ENCODE assay signal across 7 cellular contexts in the genomic region with DNA sequence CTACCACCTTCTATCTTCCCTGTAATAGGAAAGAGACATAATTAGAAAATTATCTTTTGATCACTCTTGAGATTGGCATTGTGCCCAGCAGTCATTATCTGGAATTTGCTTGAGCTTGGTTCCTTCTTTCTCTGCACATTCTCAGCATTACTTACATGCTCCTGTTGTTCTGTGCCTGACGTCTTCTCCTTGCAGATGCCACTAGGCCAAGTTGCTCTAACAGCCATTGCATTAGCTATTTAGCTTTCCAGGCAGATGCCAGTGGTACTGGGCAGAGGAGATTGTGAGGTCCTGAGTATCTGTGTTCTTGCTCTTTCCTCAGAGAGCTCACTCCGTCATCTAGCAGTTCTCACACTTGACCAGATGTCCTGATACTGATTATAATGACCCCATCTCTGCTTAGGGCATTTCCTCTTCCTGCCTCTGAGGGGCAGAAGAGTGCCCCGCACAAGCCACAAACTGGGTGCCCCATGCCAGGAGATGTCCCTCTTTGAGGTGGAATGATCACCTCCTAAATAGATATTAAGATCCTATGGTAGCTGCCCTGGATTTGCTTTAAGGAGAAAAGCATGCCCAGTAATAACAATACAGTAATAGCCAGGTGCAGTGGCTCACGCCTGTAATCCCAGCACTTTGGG. TPM values are rescaled to one million over a fixed set of nuclear protein-coding genes. Genes with fewer than 3 reads are reported as not detected.
DNase-seq lines count a peak whose midpoint lies in the region; ATAC-seq, FAIRE-seq and TF ChIP-seq lines count a peak whose summit lies in the region.
"Had no signal": no experiment of that assay in that cellular context is flagged by ENCODE, and none has a peak within 500 bp of the region (broad histone marks: within the 10 kb centered on the region; RNA-seq: fewer than 3 reads in every experiment).

No MANE protein-coding gene starts in this region.

- peaks cover under 1 to 5% of the 10 kb centered on the region in 2 experiments; a peak in 4 of 5 replicates for H3K4me1 ChIP-seq in K562 (replicated peaks in 1 of 2; ENCODE audit: control insufficient read depth in 2 of 2, insufficient read depth in 2 of 2, low read length in 2 of 2)
- peaks cover 8 to 25% (median 10%) of the 10 kb centered on the region in 4 donors for H3K4me1 ChIP-seq in upper lobe of left lung
- H3K4me1 ChIP-seq: SJSA1 had no signal

- no peak for FAIRE-seq in K562 (lab: Jason Lieb, UNC)

- TF ChIP-seq POLR2A in K562 (conservative IDR thresholded peaks at IDR 0.05) (no peak), upper lobe of left lung (IDR thresholded peaks at IDR 0.05) (no peak)

- peaks cover 4% of the 10 kb centered on the region for H3K36me3 Mint-ChIP-seq in activated naive CD8-positive, alpha-beta T cell
- peaks cover 25% of the 10 kb centered on the region for H3K36me3 Mint-ChIP-seq in activated naive CD8-positive, alpha-beta T cell treated with anti-CD3 and anti-CD28 coated beads, Interleukin-2, amount 50 U/mL, for 24 hours (ENCODE audit: low read depth)

- no peaks in the 10 kb centered on the region for H3K79me2 ChIP-seq in K562 (ENCODE audit: control insufficient read depth, insufficient read depth, low read length)

- H3K27me3 Mint-ChIP-seq in activated naive CD8-positive, alpha-beta T cell: no peaks in the 10 kb centered on the region
- H3K27me3 Mint-ChIP-seq in activated naive CD8-positive, alpha-beta T cell treated with anti-CD3 and anti-CD28 coated beads, Interleukin-2, amount 50 U/mL, for 24 hours: no peaks in the 10 kb centered on the region

- H3K9me1 ChIP-seq in K562 (ENCODE audit: control insufficient read depth, insufficient read depth, low read length): peaks cover 7% of the 10 kb centered on the region

- TF ChIP-seq CTCF in K562 (IDR thresholded peaks at IDR 0.05 in 2 of 3, conservative IDR thresholded peaks at IDR 0.05 in 1 of 3; ENCODE audit: insufficient read depth in 2 of 3, low read depth in 1 of 3, low read length in 3 of 3) (peak; percentile 42 to 61 (median 51)), upper lobe of left lung (IDR thresholded peaks at IDR 0.05) (peak in 1 of 6 experiments; percentile 14)

- peak overlapping the region; percentile 61 for H3K27ac Mint-ChIP-seq in activated naive CD8-positive, alpha-beta T cell
- no peak overlapping the region for H3K27ac Mint-ChIP-seq in activated naive CD8-positive, alpha-beta T cell treated with anti-CD3 and anti-CD28 coated beads, Interleukin-2, amount 50 U/mL, for 24 hours

- no TSS peak for BruUV-seq in K562 (replicated peaks; lab: Mats Ljungman, UMichigan)

- no peak overlapping the region for H3K4me3 Mint-ChIP-seq in activated naive CD8-positive, alpha-beta T cell
- H3K4me3 Mint-ChIP-seq in activated naive CD8-positive, alpha-beta T cell treated with anti-CD3 and anti-CD28 coated beads, Interleukin-2, amount 50 U/mL, for 24 hours: no peak overlapping the region

- no peak overlapping the region for H3K4me3 ChIP-seq in K562
- no peak overlapping the region for H3K4me3 ChIP-seq in upper lobe of left lung
- H3K4me3 ChIP-seq: SJSA1 had no signal

- in situ Hi-C loops in K562 (cut with MboI): no loop called here

- H3K4me1 Mint-ChIP-seq in activated naive CD8-positive, alpha-beta T cell (ENCODE audit: low read depth): peaks cover 57% of the 10 kb centered on the region
- peaks cover 40% of the 10 kb centered on the region for H3K4me1 Mint-ChIP-seq in activated naive CD8-positive, alpha-beta T cell treated with anti-CD3 and anti-CD28 coated beads, Interleukin-2, amount 50 U/mL, for 24 hours

- TF ChIP-seq EP300 in K562 (IDR thresholded peaks at IDR 0.05; ENCODE audit: low read length) (no peak), upper lobe of left lung (IDR thresholded peaks at IDR 0.05) (no peak)

- no peak overlapping the region for H2AFZ ChIP-seq in K562 (ENCODE audit: low read depth, low read length)

- H3K9me3 Mint-ChIP-seq in activated naive CD8-positive, alpha-beta T cell (ENCODE audit: low read depth): no peaks in the 10 kb centered on the region
- H3K9me3 Mint-ChIP-seq in activated naive CD8-positive, alpha-beta T cell treated with anti-CD3 and anti-CD28 coated beads, Interleukin-2, amount 50 U/mL, for 24 hours: no peaks in the 10 kb centered on the region

- no peak for ATAC-seq in activated naive CD8-positive, alpha-beta T cell treated with anti-CD3 and anti-CD28 coated beads, Interleukin-2, amount 50 U/mL, for 24 hours
- peak; percentile 75 for ATAC-seq in K562
- no peak for ATAC-seq in upper lobe of left lung (ENCODE audit: low FRiP score in 2 of 2)

- peaks cover 80% of the 10 kb centered on the region for H3K36me3 ChIP-seq in K562 (ENCODE audit: control insufficient read depth, insufficient read depth, low read length)
- H3K36me3 ChIP-seq in upper lobe of left lung: peaks cover 38 to 96% (median 80%) of the 10 kb centered on the region in 4 donors

- no peak overlapping the region for H3K4me2 ChIP-seq in K562 (ENCODE audit: insufficient read depth, low read length)

- TF ChIP-seq RAD21 in K562 (CRISPR knock-in tag; conservative IDR thresholded peaks at IDR 0.05 in 1 of 2, IDR thresholded peaks at IDR 0.05 in 1 of 2): peak in 1 of 2 experiments; percentile 13; a peak in 1 of 4 replicates

- POLR2A ChIA-PET in K562 (lab: Yijun Ruan, JAX): interaction anchor here (0.8 to 1.4 kb wide), 3 partner anchors 13 to 194 kb away, joined by 3 to 4 read pairs (median 3); no protein-coding TSS in a partner anchor

- no peak for DNase-seq in activated naive CD8-positive, alpha-beta T cell treated with anti-CD3 and anti-CD28 coated beads, Interleukin-2, amount 50 U/mL, for 24 hours
- DNase-seq in K562 (ENCODE audit: extremely low read depth in 1 of 4, low spot score in 3 of 4) (peak in 2 of 4 experiments; percentile 30 to 49), superior temporal gyrus (ENCODE audit: extremely low spot score) (peak; percentile 56), dermis blood vessel endothelial cell (no peak), upper lobe of left lung (no peak)

- H3K9ac ChIP-seq in K562 (ENCODE audit: insufficient read depth in 1 of 2, low read depth in 2 of 2, low read length in 2 of 2): no peak overlapping the region

- WGBS in K562 (ENCODE audit: insufficient coverage, low coverage, missing lambda C conversion rate): 68% methylated on average over 4 of the region's 4 CpGs
- 68 to 86% methylated on average over 4 of the region's 4 CpGs for WGBS in upper lobe of left lung, 2 donors

- CTCF ChIA-PET in K562 (lab: Yijun Ruan, JAX; ENCODE audit: low intra/inter-chr PET ratio): no interaction called here

- no peaks in the 10 kb centered on the region for H3K9me3 ChIP-seq in K562 (replicated peaks; ENCODE audit: control insufficient read depth, insufficient read depth, low read depth, low read length)
- H3K9me3 ChIP-seq in upper lobe of left lung: no peaks in the 10 kb centered on the region
- H3K9me3 ChIP-seq: SJSA1 had no signal

- H3K27me3 ChIP-seq in K562 (ENCODE audit: control insufficient read depth in 2 of 2, insufficient read depth in 2 of 2, low read length in 2 of 2): no peaks in the 10 kb centered on the region
- no peaks in the 10 kb centered on the region for H3K27me3 ChIP-seq in upper lobe of left lung
- H3K27me3 ChIP-seq: SJSA1 had no signal

- intact Hi-C loops in K562 (cut with micrococcal nuclease): no loop called here

- H4K20me1 ChIP-seq in K562 (replicated peaks; ENCODE audit: control insufficient read depth, insufficient read depth, low read length): no peaks in the 10 kb centered on the region

- no peak overlapping the region for H3K27ac ChIP-seq in K562 (ENCODE audit: extremely low read depth, low read depth, low read length)
- H3K27ac ChIP-seq in upper lobe of left lung: peak overlapping the region in 1 of 4 donors; percentile 55
- H3K27ac ChIP-seq: SJSA1 had no signal

RNA-seq across cellular contexts. Expression of a gene that starts 30.7 kb away (rescaled TPM):
- 36.7 and 76.2 TPM in 2 replicates for total RNA-seq in K562 (2011; cell fraction: chromatin; rRNA removed; ENCODE audit: low replicate concordance)
- total RNA-seq in K562 (2011; cell fraction: nucleolus; rRNA removed): 31.7 and 34.5 TPM in 2 replicates
- 30.6 and 40.3 TPM in 2 replicates for total RNA-seq in K562 (2011; cell fraction: nucleoplasm; rRNA removed)
- total RNA-seq in K562 (2014; rRNA removed): 7.4 and 11.1 TPM in 2 replicates
- 5.9 and 6.9 TPM in 2 replicates for total RNA-seq in K562 (2014; rRNA removed; fragmentation: Illumina TruSeq; extraction: Trizol)
- total RNA-seq in K562 (2015; rRNA removed; fragmentation: Illumina TruSeq; extraction: Trizol): 10.7 and 11.3 TPM in 2 replicates
- total RNA-seq in K562 (2021): 30.3 and 30.4 TPM in 2 replicates
- polyA plus RNA-seq in K562 (2011; rRNA removed): 8.2 and 13.2 TPM in 2 replicates
- 10.8 and 17.1 TPM in 2 replicates for polyA plus RNA-seq in K562 (2011; cell fraction: cytosol; rRNA removed)
- 11.1 and 18.2 TPM in 2 replicates for polyA plus RNA-seq in K562 (2011; cell fraction: nucleus; rRNA removed)
- polyA plus RNA-seq in K562 (2012): 16.3 and 23.1 TPM in 2 replicates
- polyA plus RNA-seq in K562 (2014; fragmentation: Illumina TruSeq; extraction: Trizol): 25.0 and 26.7 TPM in 2 replicates
- polyA plus RNA-seq in K562 (2014; fragmentation: Nextera tagmentation; extraction: Ambion mirVana): 1 to 10 TPM; 3.6 to 5.7 TPM
- polyA plus RNA-seq in K562 (2014; rRNA removed): 14.1 and 14.2 TPM in 2 replicates
- polyA minus RNA-seq in K562 (2011; rRNA and poly(A)+ RNA removed): 23.5 and 26.8 TPM in 2 replicates
- polyA minus RNA-seq in K562 (2011; cell fraction: cytosol; rRNA and poly(A)+ RNA removed): 27.3 and 29.4 TPM in 2 replicates
- 11.3 and 15.9 TPM in 2 replicates for polyA minus RNA-seq in K562 (2011; cell fraction: nucleus; rRNA and poly(A)+ RNA removed)
- total RNA-seq in dermis blood vessel endothelial cell: 21.6 and 35.4 TPM in 2 replicates
- 10 to 100 TPM; 33.8 to 81.8 (median 50.7) TPM for total RNA-seq in upper lobe of left lung

RNA-seq across cellular contexts. Expression of a gene that starts 31.1 kb away (rescaled TPM):
- total RNA-seq in K562 (2011; cell fraction: chromatin; rRNA removed; ENCODE audit: low replicate concordance): 16.0 and 39.3 TPM in 2 replicates
- 22.9 and 32.4 TPM in 2 replicates for total RNA-seq in K562 (2011; cell fraction: nucleolus; rRNA removed)
- 20.5 and 21.6 TPM in 2 replicates for total RNA-seq in K562 (2011; cell fraction: nucleoplasm; rRNA removed)
- total RNA-seq in K562 (2014; rRNA removed) (11.8 and 12.2 TPM in 2 replicates), K562 (2014; rRNA removed; fragmentation: Illumina TruSeq; extraction: Trizol) (7.3 and 7.4 TPM in 2 replicates), K562 (2015; rRNA removed; fragmentation: Illumina TruSeq; extraction: Trizol) (12.8 and 14.1 TPM in 2 replicates), K562 (2021) (17.4 and 18.4 TPM in 2 replicates), dermis blood vessel endothelial cell (7.9 and 8.7 TPM in 2 replicates), upper lobe of left lung (10 to 100 TPM in 3 of 6 donors, 1 to 10 TPM in 3; 5.3 to 17.2 (median 10.5) TPM)
- polyA plus RNA-seq in K562 (2011; rRNA removed) (4.5 and 7.6 TPM in 2 replicates), K562 (2014; fragmentation: Illumina TruSeq; extraction: Trizol) (7.4 and 10.8 TPM in 2 replicates), K562 (2014; fragmentation: Nextera tagmentation; extraction: Ambion mirVana) (under 1 TPM; 0.15 to 0.38 TPM), K562 (2014; rRNA removed) (7.0 and 10.0 TPM in 2 replicates)
- 5.7 and 12.0 TPM in 2 replicates for polyA plus RNA-seq in K562 (2011; cell fraction: cytosol; rRNA removed)
- 13.3 and 21.7 TPM in 2 replicates for polyA plus RNA-seq in K562 (2011; cell fraction: nucleus; rRNA removed)
- polyA plus RNA-seq in K562 (2012): 8.5 and 12.1 TPM in 2 replicates
- polyA minus RNA-seq in K562 (2011; rRNA and poly(A)+ RNA removed): 4.6 and 4.8 TPM in 2 replicates
- 5.2 and 8.7 TPM in 2 replicates for polyA minus RNA-seq in K562 (2011; cell fraction: cytosol; rRNA and poly(A)+ RNA removed)
- 14.1 and 19.8 TPM in 2 replicates for polyA minus RNA-seq in K562 (2011; cell fraction: nucleus; rRNA and poly(A)+ RNA removed)

RNA-seq across cellular contexts. Expression of a gene that starts 49.3 kb away (rescaled TPM):
- total RNA-seq in K562 (2011; cell fraction: chromatin; rRNA removed; ENCODE audit: low replicate concordance): not detected in 2 replicates
- not detected in 2 replicates for total RNA-seq in K562 (2011; cell fraction: nucleolus; rRNA removed)
- not detected in 2 replicates for total RNA-seq in K562 (2011; cell fraction: nucleoplasm; rRNA removed)
- not detected in 2 replicates for total RNA-seq in K562 (2014; rRNA removed)
- not detected in 2 replicates for total RNA-seq in K562 (2014; rRNA removed; fragmentation: Illumina TruSeq; extraction: Trizol)
- not detected in 2 replicates for total RNA-seq in K562 (2015; rRNA removed; fragmentation: Illumina TruSeq; extraction: Trizol)
- total RNA-seq in K562 (2021): 0.16 and 0.22 TPM in 2 replicates
- polyA plus RNA-seq in K562 (2011; rRNA removed): not detected in 2 replicates
- not detected in 2 replicates for polyA plus RNA-seq in K562 (2011; cell fraction: cytosol; rRNA removed)
- polyA plus RNA-seq in K562 (2011; cell fraction: nucleus; rRNA removed): not detected in 2 replicates
- polyA plus RNA-seq in K562 (2012): not detected in 2 replicates
- polyA plus RNA-seq in K562 (2014; fragmentation: Illumina TruSeq; extraction: Trizol): not detected in 2 replicates
- polyA plus RNA-seq in K562 (2014; fragmentation: Nextera tagmentation; extraction: Ambion mirVana): not detected
- polyA plus RNA-seq in K562 (2014; rRNA removed): not detected in 2 replicates
- polyA minus RNA-seq in K562 (2011; rRNA and poly(A)+ RNA removed): not detected in 2 replicates
- 2.4 TPM in 1 of 2 replicates, not detected in the other for polyA minus RNA-seq in K562 (2011; cell fraction: cytosol; rRNA and poly(A)+ RNA removed)
- not detected in 2 replicates for polyA minus RNA-seq in K562 (2011; cell fraction: nucleus; rRNA and poly(A)+ RNA removed)
- not detected in 2 replicates for total RNA-seq in dermis blood vessel endothelial cell
- total RNA-seq in upper lobe of left lung: under 1 TPM in 2 of 6 donors, not detected in 4; 0.37 to 0.40 TPM
- total RNA-seq: SJSA1 had no signal

RNA-seq across cellular contexts. Expression of a gene that starts 52.4 kb away (rescaled TPM):
- total RNA-seq in K562 (2011; cell fraction: chromatin; rRNA removed; ENCODE audit: low replicate concordance): 112 and 117 TPM in 2 replicates
- total RNA-seq in K562 (2011; cell fraction: nucleolus; rRNA removed): 77.5 and 112 TPM in 2 replicates
- 88.6 and 94.3 TPM in 2 replicates for total RNA-seq in K562 (2011; cell fraction: nucleoplasm; rRNA removed)
- total RNA-seq in K562 (2014; rRNA removed): 46.6 and 54.4 TPM in 2 replicates
- 26.0 and 27.2 TPM in 2 replicates for total RNA-seq in K562 (2014; rRNA removed; fragmentation: Illumina TruSeq; extraction: Trizol)
- 23.3 and 24.5 TPM in 2 replicates for total RNA-seq in K562 (2015; rRNA removed; fragmentation: Illumina TruSeq; extraction: Trizol)
- total RNA-seq in K562 (2021): 52.2 and 61.5 TPM in 2 replicates
- 56.9 and 66.1 TPM in 2 replicates for polyA plus RNA-seq in K562 (2011; rRNA removed)
- 72.0 and 89.0 TPM in 2 replicates for polyA plus RNA-seq in K562 (2011; cell fraction: cytosol; rRNA removed)
- 128 and 150 TPM in 2 replicates for polyA plus RNA-seq in K562 (2011; cell fraction: nucleus; rRNA removed)
- polyA plus RNA-seq in K562 (2012): 33.0 and 68.6 TPM in 2 replicates
- polyA plus RNA-seq in K562 (2014; fragmentation: Illumina TruSeq; extraction: Trizol): 36.5 and 38.1 TPM in 2 replicates
- polyA plus RNA-seq in K562 (2014; fragmentation: Nextera tagmentation; extraction: Ambion mirVana): 10 to 100 TPM; 13.1 to 15.6 TPM
- polyA plus RNA-seq in K562 (2014; rRNA removed): 49.5 and 58.8 TPM in 2 replicates
- polyA minus RNA-seq in K562 (2011; rRNA and poly(A)+ RNA removed): 48.2 and 57.6 TPM in 2 replicates
- 28.3 and 42.0 TPM in 2 replicates for polyA minus RNA-seq in K562 (2011; cell fraction: cytosol; rRNA and poly(A)+ RNA removed)
- 36.8 and 48.7 TPM in 2 replicates for polyA minus RNA-seq in K562 (2011; cell fraction: nucleus; rRNA and poly(A)+ RNA removed)
- total RNA-seq in dermis blood vessel endothelial cell: 57.7 and 67.3 TPM in 2 replicates
- total RNA-seq in upper lobe of left lung: 100 to 1,000 TPM in 1 of 6 donors, 10 to 100 TPM in 5; 54.9 to 122 (median 64.9) TPM

RNA-seq across cellular contexts. Expression of a gene that starts 52.7 kb away (rescaled TPM):
- 7.3 and 8.5 TPM in 2 replicates for total RNA-seq in K562 (2011; cell fraction: chromatin; rRNA removed; ENCODE audit: low replicate concordance)
- total RNA-seq in K562 (2011; cell fraction: nucleolus; rRNA removed): 6.8 and 8.2 TPM in 2 replicates
- total RNA-seq in K562 (2011; cell fraction: nucleoplasm; rRNA removed): 6.0 and 6.3 TPM in 2 replicates
- total RNA-seq in K562 (2014; rRNA removed): 4.1 and 4.3 TPM in 2 replicates
- 5.6 and 6.0 TPM in 2 replicates for total RNA-seq in K562 (2014; rRNA removed; fragmentation: Illumina TruSeq; extraction: Trizol)
- total RNA-seq in K562 (2015; rRNA removed; fragmentation: Illumina TruSeq; extraction: Trizol): 4.9 and 6.9 TPM in 2 replicates
- 5.5 and 5.8 TPM in 2 replicates for total RNA-seq in K562 (2021)
- 4.7 and 5.5 TPM in 2 replicates for polyA plus RNA-seq in K562 (2011; rRNA removed)
- 4.9 and 5.5 TPM in 2 replicates for polyA plus RNA-seq in K562 (2011; cell fraction: cytosol; rRNA removed)
- 3.5 and 4.0 TPM in 2 replicates for polyA plus RNA-seq in K562 (2011; cell fraction: nucleus; rRNA removed)
- 5.9 and 6.1 TPM in 2 replicates for polyA plus RNA-seq in K562 (2012)
- polyA plus RNA-seq in K562 (2014; fragmentation: Illumina TruSeq; extraction: Trizol): 5.3 and 6.0 TPM in 2 replicates
- polyA plus RNA-seq in K562 (2014; fragmentation: Nextera tagmentation; extraction: Ambion mirVana): 1 to 10 TPM; 6.0 to 8.4 TPM
- 3.5 and 6.1 TPM in 2 replicates for polyA plus RNA-seq in K562 (2014; rRNA removed)
- polyA minus RNA-seq in K562 (2011; rRNA and poly(A)+ RNA removed): 6.3 and 6.9 TPM in 2 replicates
- 2.4 and 3.1 TPM in 2 replicates for polyA minus RNA-seq in K562 (2011; cell fraction: cytosol; rRNA and poly(A)+ RNA removed)
- 2.4 and 3.6 TPM in 2 replicates for polyA minus RNA-seq in K562 (2011; cell fraction: nucleus; rRNA and poly(A)+ RNA removed)
- 3.7 and 5.8 TPM in 2 replicates for total RNA-seq in dermis blood vessel endothelial cell
- 1 to 10 TPM; 1.8 to 5.5 (median 3.3) TPM for total RNA-seq in upper lobe of left lung
